24 cellular contexts compared by ENCODE assay signal in genomic region chr2:215361211-215361875, GRCh38. TPM values are rescaled to one million over a fixed set of nuclear protein-coding genes. Genes with fewer than 3 reads are reported as not detected.
DNase-seq lines count a peak whose midpoint lies in the region; ATAC-seq and TF ChIP-seq lines count a peak whose summit lies in the region.
"Had no signal": no experiment of that assay in that cellular context is flagged by ENCODE, and none has a peak within 500 bp of the region (broad histone marks: within the 10 kb centered on the region; RNA-seq: fewer than 3 reads in every experiment).

No MANE protein-coding gene starts in this region.

- no peak overlapping the region for H3K4me3 Mint-ChIP-seq in Caco-2 (ENCODE audit: unreplicated experiment)
- H3K4me3 Mint-ChIP-seq: activated B cell treated with CpG ODN at 0.5 μM for 24 hours; activated naive CD4-positive, alpha-beta T cell treated with anti-CD3 and anti-CD28 coated beads, Interleukin-2, amount 10 ng/mL, durations not matched to agents 7 days and 5 days; activated T-helper 1 cell treated with anti-CD3 and anti-CD28 coated beads, Interleukin-12 subunit alpha, Interleukin-12 subunit beta, Interleukin-2, Interleukin-4 antibody, amounts not matched to agents 30 ng/mL and 10 ng/mL and 1 ng/mL, durations not matched to agents 14 hours and 24 hours and 36 hours; nephron had no signal

- WGBS in mesodermal cell (ENCODE audit: insufficient coverage in 2 of 2), 2 experiments, result 100% methylated on average over 2 to 3 of the region's 4 CpGs

- peaks cover 20% of the 10 kb centered on the region for H3K4me1 Mint-ChIP-seq in Caco-2 (ENCODE audit: low read depth, unreplicated experiment)
- H3K4me1 Mint-ChIP-seq: activated naive CD4-positive, alpha-beta T cell treated with anti-CD3 and anti-CD28 coated beads, Interleukin-2, amount 10 ng/mL, durations not matched to agents 7 days and 5 days; nephron had no signal

- peaks cover 98% of the 10 kb centered on the region for H3K36me3 Mint-ChIP-seq in Caco-2 (ENCODE audit: insufficient read depth, unreplicated experiment)

- H3K4me3 ChIP-seq in Caco-2 (ENCODE audit: low read depth, low read length) (no peak overlapping the region), choroid plexus epithelial cell (ENCODE audit: low read depth, low read length) (no peak overlapping the region), mesodermal cell (ENCODE audit: extremely low read depth, insufficient read depth, low read length, poor library complexity, severe bottlenecking) (no peak overlapping the region)
- H3K4me3 ChIP-seq: ovary, spleen had no signal

- no peaks in the 10 kb centered on the region for H3K27me3 ChIP-seq in Caco-2 (replicated peaks; ENCODE audit: control insufficient read depth, insufficient read depth, low read length)
- H3K27me3 ChIP-seq: ovary, spleen had no signal

- peak overlapping the region; percentile 9 for H3K27ac Mint-ChIP-seq in Caco-2 (ENCODE audit: unreplicated experiment)
- H3K27ac Mint-ChIP-seq: activated B cell treated with CpG ODN at 0.5 μM for 24 hours; activated naive CD4-positive, alpha-beta T cell treated with anti-CD3 and anti-CD28 coated beads, Interleukin-2, amount 10 ng/mL, durations not matched to agents 7 days and 5 days; activated T-helper 1 cell treated with anti-CD3 and anti-CD28 coated beads, Interleukin-12 subunit alpha, Interleukin-12 subunit beta, Interleukin-2, Interleukin-4 antibody, amounts not matched to agents 30 ng/mL and 10 ng/mL and 1 ng/mL, durations not matched to agents 14 hours and 24 hours and 36 hours; nephron had no signal

- DNase-seq in Caco-2 (no peak), MV-4-11 (lab: John Stamatoyannopoulos, UW) (peak; percentile 34), choroid plexus epithelial cell (ENCODE audit: low read depth) (peak; percentile 48), HPDE6-E6E7 (ENCODE audit: extremely low spot score) (no peak), mesenteric fat pad (ENCODE audit: low spot score) (no peak)
- DNase-seq: activated B cell treated with CpG ODN at 0.5 μM for 24 hours; activated CD4-positive, alpha-beta T cell treated with anti-CD3 and anti-CD28 coated beads, Interleukin-2, amount 50 U/mL, for 4 hours; activated naive CD4-positive, alpha-beta T cell treated with anti-CD3 and anti-CD28 coated beads, Interleukin-2, amount 10 ng/mL, durations not matched to agents 7 days and 5 days; amniotic stem cell; cortex of kidney; DND-41; NCI-H1092; NCI-H1694 treated with DMSO at 0.1 percent for 48 hours; NCI-H526; ovary; SHP77; spleen; stimulated activated CD4-positive, alpha-beta T cell treated with anti-CD3 and anti-CD28 coated beads, Interleukin-2, amount 100 ng/mL, for 48 hours had no signal

- POLR2A ChIA-PET in Caco-2 (lab: Charles Lee), result no interaction called here

- H3K9me3 Mint-ChIP-seq in Caco-2 (ENCODE audit: unreplicated experiment), result no peaks in the 10 kb centered on the region
- H3K9me3 Mint-ChIP-seq: activated B cell treated with CpG ODN at 0.5 μM for 24 hours; activated naive CD4-positive, alpha-beta T cell treated with anti-CD3 and anti-CD28 coated beads, Interleukin-2, amount 10 ng/mL, durations not matched to agents 7 days and 5 days; activated T-helper 1 cell treated with anti-CD3 and anti-CD28 coated beads, Interleukin-12 subunit alpha, Interleukin-12 subunit beta, Interleukin-2, Interleukin-4 antibody, amounts not matched to agents 30 ng/mL and 10 ng/mL and 1 ng/mL, durations not matched to agents 14 hours and 24 hours and 36 hours; nephron had no signal

- TF ChIP-seq CTCF in Caco-2 (IDR thresholded peaks at IDR 0.05; ENCODE audit: insufficient read depth in 1 of 2, low read depth in 1 of 2, low read length in 1 of 2, severe bottlenecking in 1 of 2, unreplicated experiment in 1 of 2) (no peak), choroid plexus epithelial cell (conservative IDR thresholded peaks at IDR 0.05; ENCODE audit: low read depth, low read length) (no peak)

- BruUV-seq in Caco-2 (replicated peaks; lab: Mats Ljungman, UMichigan), result TSS peak; percentile 99

- H3K9me3 ChIP-seq in Caco-2 (no peaks in the 10 kb centered on the region), mesodermal cell (ENCODE audit: control insufficient read depth, low read length) (no peaks in the 10 kb centered on the region)
- H3K9me3 ChIP-seq: ovary, spleen had no signal

- ATAC-seq in HG02798 (IDR thresholded peaks at IDR 0.05; ENCODE audit: poor library complexity, unreplicated experiment), result no peak
- ATAC-seq: HCT116, Panc1 had no signal

- H3K4me1 ChIP-seq in Caco-2, result no peaks in the 10 kb centered on the region
- no peaks in the 10 kb centered on the region for H3K4me1 ChIP-seq in mesodermal cell (ENCODE audit: control insufficient read depth, insufficient read depth, low read length, poor library complexity, severe bottlenecking)
- H3K4me1 ChIP-seq: spleen had no signal

- no peaks in the 10 kb centered on the region for H3K27me3 Mint-ChIP-seq in Caco-2 (ENCODE audit: insufficient read depth, unreplicated experiment)
- H3K27me3 Mint-ChIP-seq: activated B cell treated with CpG ODN at 0.5 μM for 24 hours; activated naive CD4-positive, alpha-beta T cell treated with anti-CD3 and anti-CD28 coated beads, Interleukin-2, amount 10 ng/mL, durations not matched to agents 7 days and 5 days had no signal

- H3K36me3 ChIP-seq in Caco-2 (ENCODE audit: control insufficient read depth, insufficient read depth, low read length) (peaks cover 12% of the 10 kb centered on the region), mesodermal cell (ENCODE audit: control insufficient read depth, insufficient read depth, low read length) (peaks cover 70% of the 10 kb centered on the region)
- H3K36me3 ChIP-seq: ovary had no signal

- CTCF ChIA-PET in Caco-2 (lab: Charles Lee), result no interaction called here

- peak overlapping the region; percentile 6 for H3K27ac ChIP-seq in mesodermal cell (ENCODE audit: low read depth, low read length, severe bottlenecking)
- H3K27ac ChIP-seq: ovary, spleen had no signal

- intact Hi-C loops in Caco-2 (cut with micrococcal nuclease; ENCODE audit: unreplicated experiment), result no loop called here

RNA-seq across cellular contexts. Expression of gene ATIC, which starts 49.5 kb away (rescaled TPM):
- total RNA-seq in Caco-2 (2022), result 318 and 325 TPM in 2 replicates
- polyA plus RNA-seq in mesodermal cell (2013, experiment 1 of 2), result 111 TPM
- polyA plus RNA-seq in mesodermal cell (2013, experiment 2 of 2), result 112 TPM
- 88.4 TPM for total RNA-seq in mesenteric fat pad

Comparison
In these comparisons a context has a peak if more than half of its experiments do, and no peak if none do; other contexts are left out.
1. DNase-seq: peak in MV-4-11 (single experiment) and choroid plexus epithelial cell (single experiment); none in Caco-2 (0 of 2), HPDE6-E6E7 (single experiment) and mesenteric fat pad (single experiment).